9 cellular contexts compared by ENCODE assay signal in the genomic region with DNA sequence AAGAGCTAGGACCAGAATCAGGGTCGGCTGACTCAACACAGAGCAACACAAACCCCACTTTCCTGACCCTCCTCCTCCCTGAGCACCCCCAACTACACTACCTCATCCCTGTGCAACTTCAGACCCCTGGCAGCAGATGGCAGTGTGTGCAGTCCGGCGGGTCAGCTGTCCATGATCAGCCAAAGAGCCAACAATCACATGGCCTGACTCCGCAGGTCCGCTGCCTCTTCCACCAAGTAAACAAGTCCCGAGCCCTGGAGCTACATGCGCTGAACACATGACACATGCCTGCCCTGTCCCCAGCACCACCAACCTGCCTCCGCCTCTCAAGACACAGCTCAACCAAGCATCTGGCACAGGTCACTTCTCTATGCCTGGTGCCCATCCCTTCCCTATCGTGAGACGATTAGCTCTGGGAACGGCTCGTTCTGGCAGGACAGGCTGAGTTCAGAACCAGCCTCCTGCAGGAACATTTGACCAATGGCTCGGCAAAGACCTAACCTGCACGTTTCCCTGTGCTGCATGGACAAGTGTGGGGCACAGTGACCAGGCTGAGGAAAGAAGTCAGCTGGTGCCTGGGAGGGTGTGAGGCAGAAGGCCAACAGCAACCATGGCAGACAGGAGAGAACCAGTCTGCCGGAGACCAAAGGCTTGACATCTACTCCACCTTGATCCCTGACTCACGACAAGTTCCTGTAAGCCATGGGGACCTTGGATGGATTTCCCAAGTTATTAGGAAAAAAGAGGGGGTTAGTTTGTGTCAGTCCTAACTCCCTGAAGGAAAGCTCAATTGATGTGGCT.
DNase-seq lines count a peak whose midpoint lies in the region; ATAC-seq and TF ChIP-seq lines count a peak whose summit lies in the region.
"Had no signal": no experiment of that assay in that cellular context is flagged by ENCODE, and none has a peak within 500 bp of the region (broad histone marks: within the 10 kb centered on the region; RNA-seq: fewer than 3 reads in every experiment).

No MANE protein-coding gene starts in this region.

- peak; percentile 40 for TF ChIP-seq CTCF in GM10248 (IDR thresholded peaks at IDR 0.05; ENCODE audit: control extremely low read depth, extremely low read depth, low read depth, missing control alignments)

- peaks cover 43% of the 10 kb centered on the region for H3K36me3 Mint-ChIP-seq in activated T-cell treated with anti-CD3 and anti-CD28 coated beads, Interleukin-2, amount 50 U/mL, for 4 hours (ENCODE audit: insufficient read depth)

- H3K4me3 Mint-ChIP-seq in activated T-cell treated with anti-CD3 and anti-CD28 coated beads, Interleukin-2, amount 50 U/mL, for 4 hours, result no peak overlapping the region
- H3K4me3 Mint-ChIP-seq: T-helper 1 cell treated with Interleukin-12 subunit alpha and Interleukin-12 subunit beta and Interleukin-4 antibody, amounts not matched to agents 30 μg/mL and 1 μg/mL, for 36 hours had no signal

- H3K4me1 Mint-ChIP-seq in activated T-cell treated with anti-CD3 and anti-CD28 coated beads, Interleukin-2, amount 50 U/mL, for 4 hours (ENCODE audit: low read depth), result peaks cover 79% of the 10 kb centered on the region

- no peaks in the 10 kb centered on the region for H3K27me3 Mint-ChIP-seq in activated T-cell treated with anti-CD3 and anti-CD28 coated beads, Interleukin-2, amount 50 U/mL, for 4 hours (ENCODE audit: low read depth)

- CTCF ChIA-PET in GM10248 (lab: Yijun Ruan, JAX), result interaction anchor here (0.9 to 6.7 kb wide), 12 partner anchors 9 to 152 kb away, joined by 3 to 41 read pairs (median 4); no protein-coding TSS in a partner anchor

- H3K4me3 ChIP-seq in aorta (ENCODE audit: low read length in 2 of 2), result no peak overlapping the region

- H3K27me3 ChIP-seq in aorta (ENCODE audit: control insufficient read depth in 1 of 2, insufficient read depth in 2 of 2, low read length in 1 of 2), result no peaks in the 10 kb centered on the region

- no peaks in the 10 kb centered on the region for H3K9me3 ChIP-seq in aorta (ENCODE audit: control insufficient read depth, low read length)

- H3K9me3 Mint-ChIP-seq in activated T-cell treated with anti-CD3 and anti-CD28 coated beads, Interleukin-2, amount 50 U/mL, for 4 hours, result no peaks in the 10 kb centered on the region
- H3K9me3 Mint-ChIP-seq: T-helper 1 cell treated with Interleukin-12 subunit alpha and Interleukin-12 subunit beta and Interleukin-4 antibody, amounts not matched to agents 30 μg/mL and 1 μg/mL, for 36 hours had no signal

- WGBS in aorta, 2 donors, result 14 to 18% methylated on average over 16 of the region's 16 CpGs

- intact Hi-C loops in aorta (cut with DNase I), result loop anchor here in 1 of 2 donors (10.0 kb wide), 1 partner anchor 413 kb away; no protein-coding TSS in a partner anchor

- peaks cover 4 to 5% of the 10 kb centered on the region in 2 donors for H3K4me1 ChIP-seq in aorta (ENCODE audit: control insufficient read depth in 1 of 2, insufficient read depth in 2 of 2, low read length in 2 of 2)

- peaks cover 2 to 18% of the 10 kb centered on the region in 2 donors for H3K36me3 ChIP-seq in aorta (ENCODE audit: control insufficient read depth in 1 of 2, insufficient read depth in 2 of 2, low read length in 1 of 2)

- DNase-seq in GM10248 (ENCODE audit: extremely low spot score) (no peak), NCI-H460 (ENCODE audit: extremely low read depth, low read depth) (peak; percentile 65), dermis blood vessel endothelial cell (peak; percentile 87), mesenteric fat pad (ENCODE audit: low spot score) (peak; percentile 89), aorta (peak in 1 of 2 donors; percentile 81), NCI-H128 (lab: John Stamatoyannopoulos, UW; ENCODE audit: unreplicated experiment) (no peak), COR-L47 (lab: John Stamatoyannopoulos, UW) (no peak)
- no peak for DNase-seq in activated T-cell treated with anti-CD3 and anti-CD28 coated beads, Interleukin-2, amount 50 U/mL, for 4 hours

- peak overlapping the region; percentile 24 to 78 for H3K27ac ChIP-seq in aorta (ENCODE audit: low read depth in 1 of 2, low read length in 2 of 2)

- peak; percentile 69 for ATAC-seq in aorta (ENCODE audit: low FRiP score)
- ATAC-seq in activated T-cell treated with anti-CD3 and anti-CD28 coated beads, Interleukin-2, amount 50 U/mL, for 4 hours, result no peak

- POLR2A ChIA-PET in GM10248 (lab: Yijun Ruan, JAX), result interaction anchor here (3.3 kb wide), 1 partner anchor 11 kb away, joined by 17 read pairs; no protein-coding TSS in a partner anchor

Comparison
In these comparisons a context has a peak if more than half of its experiments do, and no peak if none do; other contexts are left out.
1. DNase-seq: peak in NCI-H460 (single experiment), dermis blood vessel endothelial cell (single experiment) and mesenteric fat pad (single experiment); none in GM10248 (single experiment), NCI-H128 (single experiment), COR-L47 (single experiment) and activated T-cell treated with anti-CD3 and anti-CD28 coated beads, Interleukin-2, amount 50 U/mL, for 4 hours (single experiment).